ENCODE assay signal across 1 cellular context in the genomic region with DNA sequence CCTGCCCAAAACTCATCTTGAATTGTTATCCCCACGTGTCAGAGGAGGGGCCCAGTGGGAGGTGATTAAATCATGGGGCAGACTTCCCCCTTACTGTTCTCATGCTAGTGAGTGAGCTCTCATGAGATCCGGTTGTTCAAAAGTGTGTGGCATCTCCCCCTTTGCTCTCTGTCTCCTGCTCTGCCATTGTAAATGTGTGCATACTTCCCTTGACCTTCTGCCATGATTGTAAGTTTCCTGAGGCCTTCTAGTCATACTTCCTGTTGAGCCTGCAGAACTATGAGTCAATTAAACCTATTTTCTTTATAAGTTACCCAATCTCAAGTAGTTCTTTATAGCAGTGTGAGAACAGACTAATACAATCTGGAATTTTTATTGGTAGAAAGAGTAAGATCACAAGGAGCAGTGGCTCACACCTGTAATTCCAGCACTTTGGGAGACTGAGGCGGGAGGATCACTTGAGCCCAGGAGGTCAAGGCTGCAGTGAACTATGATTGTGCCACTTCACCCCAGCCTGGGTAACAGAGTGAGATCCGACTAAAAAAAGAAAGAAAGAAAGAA.
TF ChIP-seq lines count a peak whose summit lies in the region.

No MANE protein-coding gene starts in this region.

TF ChIP-seq in H1, 55 proteins besides CTCF, POLR2A, EP300 and RAD21:
- TF ChIP-seq ATF2 (IDR thresholded peaks at IDR 0.05; ENCODE audit: low read length) (no peak), ASH2L (IDR thresholded peaks at IDR 0.05; ENCODE audit: low read length) (no peak), CTBP2 (IDR thresholded peaks at IDR 0.05; ENCODE audit: borderline replicate concordance, insufficient read depth, insufficient read length, low read length) (no peak), ZNF274 (IDR thresholded peaks at IDR 0.05; ENCODE audit: borderline replicate concordance, extremely low read depth, low read length) (no peak), GTF2F1 (IDR thresholded peaks at IDR 0.05; ENCODE audit: borderline replicate concordance, low read depth, low read length) (no peak), NANOG (IDR thresholded peaks at IDR 0.05; ENCODE audit: insufficient read depth, low read depth, low read length, poor library complexity, severe bottlenecking) (no peak), RBBP5 (IDR thresholded peaks at IDR 0.05; ENCODE audit: borderline replicate concordance, low read depth, low read length) (no peak), EGR1 (IDR thresholded peaks at IDR 0.05; ENCODE audit: borderline replicate concordance, low read depth, low read length) (no peak), SP1 (IDR thresholded peaks at IDR 0.05; ENCODE audit: low read depth, low read length) (no peak)
TF ChIP-seq in H1: peak in this region for 0.
